ENCODE assay signal across 8 cellular contexts in genomic region chr16:84643180-84643583, GRCh38. TPM values are rescaled to one million over a fixed set of nuclear protein-coding genes. Genes with fewer than 3 reads are reported as not detected.
DNase-seq lines count a peak whose midpoint lies in the region; ATAC-seq and TF ChIP-seq lines count a peak whose summit lies in the region.

No MANE protein-coding gene starts in this region.

- H3K4me1 ChIP-seq in left lung (peaks cover 13 to 32% of the 10 kb centered on the region in 2 donors), aorta (ENCODE audit: control insufficient read depth in 1 of 2, insufficient read depth in 2 of 2, low read length in 2 of 2) (peaks cover 0 to 4% of the 10 kb centered on the region in 2 donors)

- intact Hi-C loops in left lung (cut with DNase I) (no loop called here), aorta (cut with DNase I) (no loop called here)

- H3K36me3 ChIP-seq in left lung (no peaks in the 10 kb centered on the region), aorta (ENCODE audit: control insufficient read depth in 1 of 2, insufficient read depth in 2 of 2, low read length in 1 of 2) (no peaks in the 10 kb centered on the region)

- H3K9me3 ChIP-seq in left lung (no peaks in the 10 kb centered on the region), aorta (ENCODE audit: control insufficient read depth, low read length) (no peaks in the 10 kb centered on the region)

- H3K27me3 ChIP-seq in left lung (no peaks in the 10 kb centered on the region), aorta (ENCODE audit: control insufficient read depth in 1 of 2, insufficient read depth in 2 of 2, low read length in 1 of 2) (no peaks in the 10 kb centered on the region)

- WGBS in aorta, 2 donors, result 0 to 3% methylated on average over 8 of the region's 8 CpGs

- peak; percentile 71 for DNase-seq in NCI-H82 (lab: John Stamatoyannopoulos, UW)
- no peak for DNase-seq in NCI-H82 treated with DMSO at 0.1 percent for 48 hours (lab: John Stamatoyannopoulos, UW; ENCODE audit: unreplicated experiment)
- DNase-seq in astrocyte of the hippocampus (ENCODE audit: low read depth, low spot score), result peak; percentile 91
- peak in 1 of 2 donors; percentile 51 for DNase-seq in left lung
- peak; percentile 89 for DNase-seq in aorta
- DNase-seq in activated CD8-positive, alpha-beta memory T cell treated with anti-CD3 and anti-CD28 coated beads, Interleukin-2, amount 50 U/mL, for 4 hours, result no peak

- ATAC-seq in left lung (peak; percentile 61), aorta (ENCODE audit: low FRiP score) (peak; percentile 87), GM18873 (IDR thresholded peaks at IDR 0.05; ENCODE audit: low FRiP score, unreplicated experiment) (no peak), GM18498 (IDR thresholded peaks at IDR 0.05; ENCODE audit: unreplicated experiment) (no peak)

- TF ChIP-seq CTCF in left lung (IDR thresholded peaks at IDR 0.05), result no peak

- H3K27ac ChIP-seq in left lung (no peak overlapping the region), aorta (ENCODE audit: low read depth in 1 of 2, low read length in 2 of 2) (peak overlapping the region in 1 of 2 donors; percentile 86)

- no peak overlapping the region for H3K4me3 ChIP-seq in left lung
- no peak overlapping the region for H3K4me3 ChIP-seq in aorta (ENCODE audit: low read length in 2 of 2)

RNA-seq across cellular contexts. Expression of gene KLHL36, which starts 5.1 kb away (rescaled TPM):
- total RNA-seq in left lung (10 to 100 TPM; 44.7 to 50.9 TPM), aorta (10 to 100 TPM; 48.0 to 60.0 TPM)
- 10 to 100 TPM; 10.1 to 25.6 TPM for polyA plus RNA-seq in aorta

RNA-seq across cellular contexts. Expression of gene COTL1, which starts 25.3 kb away (rescaled TPM):
- 100 to 1,000 TPM in 1 of 2 donors, 10 to 100 TPM in 1; 92.7 to 206 TPM for total RNA-seq in left lung
- 10 to 100 TPM; 61.9 to 69.9 TPM for total RNA-seq in aorta
- 10 to 100 TPM; 22.8 to 58.1 TPM for polyA plus RNA-seq in aorta

RNA-seq across cellular contexts. Expression of gene USP10, which starts 56.6 kb away (rescaled TPM):
- total RNA-seq in left lung (10 to 100 TPM; 57.4 to 77.3 TPM), aorta (10 to 100 TPM; 53.4 to 59.4 TPM)
- 10 to 100 TPM; 14.0 to 26.8 TPM for polyA plus RNA-seq in aorta

Comparison
In these comparisons a context has a peak if more than half of its experiments do, and no peak if none do; other contexts are left out.
1. DNase-seq: peak in NCI-H82 (single experiment), astrocyte of the hippocampus (single experiment) and aorta (2 of 2); none in NCI-H82 treated with DMSO at 0.1 percent for 48 hours (single experiment) and activated CD8-positive, alpha-beta memory T cell treated with anti-CD3 and anti-CD28 coated beads, Interleukin-2, amount 50 U/mL, for 4 hours (single experiment).
2. ATAC-seq: peak in left lung (single experiment) and aorta (single experiment); none in GM18873 (single experiment) and GM18498 (single experiment).